In genomic region chr7:149404396-149404795, GRCh38 we compare ENCODE assay signal across 25 cellular contexts.
"Had no signal": no experiment of that assay in that cellular context is flagged by ENCODE, and none has a peak within 500 bp of the region (broad histone marks: within the 10 kb centered on the region; RNA-seq: fewer than 3 reads in every experiment).

No MANE protein-coding gene starts in this region.

- H3K27me3 ChIP-seq: colonic mucosa, gastrocnemius medialis, left lung had no signal

- H3K27ac ChIP-seq: colonic mucosa, epithelial cell of prostate, esophagus squamous epithelium, gastrocnemius medialis, heart right ventricle, left lung, lower lobe of right lung had no signal

- H3K36me3 ChIP-seq: colonic mucosa, esophagus squamous epithelium, gastrocnemius medialis, heart right ventricle, left lung, lower lobe of right lung had no signal

- H3K27ac Mint-ChIP-seq: dendritic cell treated with granulocyte-macrophage colony-stimulating factor and Interleukin-4, amounts not matched to agents 40 ng/mL and 50 ng/mL, for 4 days; effector memory CD8-positive, alpha-beta T cell; endodermal cell; mesothelial cell of epicardium had no signal

- H3K4me1 ChIP-seq: colonic mucosa, esophagus squamous epithelium, gastrocnemius medialis, heart right ventricle, left lung, lower lobe of right lung had no signal

- H3K4me3 ChIP-seq: colonic mucosa, esophagus squamous epithelium, gastrocnemius medialis, heart right ventricle, left lung, lower lobe of right lung, mucosa of descending colon had no signal

- ATAC-seq: effector memory CD8-positive, alpha-beta T cell; esophagus mucosa; gastrocnemius medialis; heart right ventricle; left cardiac atrium; left lung; left ventricle myocardium superior; mucosa of descending colon had no signal

- H3K36me3 Mint-ChIP-seq: mesothelial cell of epicardium had no signal

- H3K4me1 Mint-ChIP-seq: endodermal cell, mesothelial cell of epicardium had no signal

- DNase-seq: cerebellar nuclear complex; colonic mucosa; cortex of kidney; effector CD8-positive, alpha-beta T cell; effector memory CD8-positive, alpha-beta T cell; endodermal cell; erythroblast; esophagus squamous epithelium; foreskin fibroblast; foreskin melanocyte; gastrocnemius medialis; glutamatergic neuron; head of caudate nucleus; heart right ventricle; hippocampal formation; left cardiac atrium; left lung; left ventricle myocardium superior; lower lobe of right lung; mesenchymal stem cell; mucosa of descending colon had no signal

- H3K9me3 Mint-ChIP-seq: dendritic cell treated with granulocyte-macrophage colony-stimulating factor and Interleukin-4, amounts not matched to agents 40 ng/mL and 50 ng/mL, for 4 days; effector memory CD8-positive, alpha-beta T cell; endodermal cell had no signal

- H3K4me3 Mint-ChIP-seq: dendritic cell treated with granulocyte-macrophage colony-stimulating factor and Interleukin-4, amounts not matched to agents 40 ng/mL and 50 ng/mL, for 4 days; effector memory CD8-positive, alpha-beta T cell; endodermal cell; mesothelial cell of epicardium had no signal

- H3K9me3 ChIP-seq: colonic mucosa, esophagus squamous epithelium, gastrocnemius medialis, heart right ventricle, left lung, lower lobe of right lung, mucosa of descending colon had no signal
